ENCODE assay signal across 8 cellular contexts in genomic region chr6:158642097-158642601, GRCh38. TPM values are rescaled to one million over a fixed set of nuclear protein-coding genes. Genes with fewer than 3 reads are reported as not detected.
DNase-seq lines count a peak whose midpoint lies in the region; ATAC-seq and TF ChIP-seq lines count a peak whose summit lies in the region.

No MANE protein-coding gene starts in this region.

- peak overlapping the region; percentile 55; the same call in 1 of the 2 replicates for H3K23ac ChIP-seq in IMR-90 (ENCODE audit: low read depth, low read length)

- no peak overlapping the region for H4K5ac ChIP-seq in IMR-90 (ENCODE audit: low read depth, low read length)

- POLR2A ChIA-PET in IMR-90 (lab: Charles Lee; ENCODE audit: unreplicated experiment) = no interaction called here
- POLR2A ChIA-PET in activated naive CD8-positive, alpha-beta T cell treated with anti-CD3 and anti-CD28 coated beads, Interleukin-2, amount 10 ng/mL, durations not matched to agents 7 days and 5 days (lab: Charles Lee) = interaction anchor here (1.1 to 3.2 kb wide), 3 partner anchors 8 to 74 kb away, joined by 3 to 62 read pairs (median 3); no protein-coding TSS in a partner anchor

- H3K4me1 ChIP-seq in IMR-90 (ENCODE audit: control insufficient read depth, insufficient read depth, low read length) = peaks cover 22% of the 10 kb centered on the region
- H3K4me1 ChIP-seq in hepatocyte (ENCODE audit: insufficient read depth) = peaks cover 36% of the 10 kb centered on the region

- DNase-seq in IMR-90 (peak; percentile 96), hepatocyte (ENCODE audit: low spot score) (peak; percentile 50), stromal cell of bone marrow (ENCODE audit: low read depth) (peak; percentile 83), NCI-H1417 treated with DMSO at 0.1 percent for 48 hours (lab: John Stamatoyannopoulos, UW) (no peak)
- DNase-seq in activated naive CD8-positive, alpha-beta T cell treated with anti-CD3 and anti-CD28 coated beads, Interleukin-2, amount 10 ng/mL, durations not matched to agents 7 days and 5 days = no peak
- DNase-seq in stimulated activated CD4-positive, alpha-beta T cell treated with anti-CD3 and anti-CD28 coated beads, Interleukin-1b, Interleukin-23, amount 100 ng/mL, for 48 hours = no peak

- no peaks in the 10 kb centered on the region for H3K9me2 ChIP-seq in hepatocyte (replicated peaks; ENCODE audit: insufficient read depth)

- no peaks in the 10 kb centered on the region for H3K27me3 Mint-ChIP-seq in activated naive CD8-positive, alpha-beta T cell treated with anti-CD3 and anti-CD28 coated beads, Interleukin-2, amount 10 ng/mL, durations not matched to agents 7 days and 5 days

- ATAC-seq in IMR-90 (ENCODE audit: low read depth) (peak; percentile 31), HG02938 (IDR thresholded peaks at IDR 0.05; ENCODE audit: unreplicated experiment) (no peak), HG03457 (IDR thresholded peaks at IDR 0.05; ENCODE audit: unreplicated experiment) (no peak)
- no peak for ATAC-seq in activated naive CD8-positive, alpha-beta T cell treated with anti-CD3 and anti-CD28 coated beads, Interleukin-2, amount 10 ng/mL, durations not matched to agents 7 days and 5 days (ENCODE audit: low read depth)

- H4K20me1 ChIP-seq in IMR-90 (ENCODE audit: insufficient read depth, low read length) (peaks cover 32% of the 10 kb centered on the region), hepatocyte (ENCODE audit: insufficient read depth, poor library complexity, severe bottlenecking) (peaks cover 9% of the 10 kb centered on the region)

- H2BK5ac ChIP-seq in IMR-90 (ENCODE audit: low read depth, low read length, poor library complexity, severe bottlenecking) = peak overlapping the region; percentile 55

- H3K27me3 ChIP-seq in IMR-90 (ENCODE audit: control insufficient read depth, insufficient read depth, low read length) (no peaks in the 10 kb centered on the region), hepatocyte (no peaks in the 10 kb centered on the region)

- H2AK5ac ChIP-seq in IMR-90 (ENCODE audit: low read depth, low read length) = no peak overlapping the region

- H3K4me1 Mint-ChIP-seq in activated naive CD8-positive, alpha-beta T cell treated with anti-CD3 and anti-CD28 coated beads, Interleukin-2, amount 10 ng/mL, durations not matched to agents 7 days and 5 days = peaks cover 53% of the 10 kb centered on the region

- peak overlapping the region; percentile 68 for H3K27ac ChIP-seq in IMR-90 (ENCODE audit: insufficient read depth, low read length)
- H3K27ac ChIP-seq in hepatocyte = peak overlapping the region; percentile 98

- peak overlapping the region; percentile 99 for H3K4me3 Mint-ChIP-seq in activated naive CD8-positive, alpha-beta T cell treated with anti-CD3 and anti-CD28 coated beads, Interleukin-2, amount 10 ng/mL, durations not matched to agents 7 days and 5 days

- H3K4me2 ChIP-seq in IMR-90 (ENCODE audit: low read depth, low read length) (peak overlapping the region; percentile 76), hepatocyte (peak overlapping the region; percentile 89)

- H3K27ac Mint-ChIP-seq in activated naive CD8-positive, alpha-beta T cell treated with anti-CD3 and anti-CD28 coated beads, Interleukin-2, amount 10 ng/mL, durations not matched to agents 7 days and 5 days = peak overlapping the region; percentile 94

- TF ChIP-seq POLR2A in IMR-90 (IDR thresholded peaks at IDR 0.05; ENCODE audit: low read depth, low read length) = no peak

- no peak overlapping the region for H3K14ac ChIP-seq in IMR-90 (replicated peaks; ENCODE audit: low read depth, low read length)

- no peak overlapping the region for H2BK15ac ChIP-seq in IMR-90 (ENCODE audit: low read depth, low read length)

- intact Hi-C loops in IMR-90 (cut with micrococcal nuclease) = no loop called here

- H3K9me3 ChIP-seq in IMR-90 (ENCODE audit: control insufficient read depth, insufficient read depth, low read length) = no peaks in the 10 kb centered on the region
- H3K9me3 ChIP-seq in hepatocyte (ENCODE audit: low read depth) = no peaks in the 10 kb centered on the region

- no peak overlapping the region for H2AK9ac ChIP-seq in IMR-90 (replicated peaks; ENCODE audit: low read depth, low read length, poor library complexity)

- no peak overlapping the region for H3K9ac ChIP-seq in IMR-90 (ENCODE audit: low read depth, low read length)

- H3K36me3 ChIP-seq in IMR-90 (ENCODE audit: control insufficient read depth, insufficient read depth, low read length) = peaks cover 15% of the 10 kb centered on the region
- H3K36me3 ChIP-seq in hepatocyte (replicated peaks; ENCODE audit: insufficient read depth, low read depth) = no peaks in the 10 kb centered on the region

- CTCF ChIA-PET in IMR-90 (lab: Yijun Ruan, JAX) = no interaction called here

- H2BK20ac ChIP-seq in IMR-90 (ENCODE audit: low read depth, low read length) = no peak overlapping the region

- in situ Hi-C loops in IMR-90 (cut with MboI; ENCODE audit: low sequenced_read_pairs) = loop anchor here (25.0 kb wide), 1 partner anchor 1070 kb away; no protein-coding TSS in a partner anchor

- peak overlapping the region; percentile 25 to 76; a peak in 1 of 4 replicates for H4K8ac ChIP-seq in IMR-90 (ENCODE audit: low read depth in 2 of 2, low read length in 2 of 2)

- H2BK120ac ChIP-seq in IMR-90 (ENCODE audit: low read depth, low read length) = no peak overlapping the region

- H3K56ac ChIP-seq in IMR-90 (ENCODE audit: extremely low read depth, insufficient read depth, low read length) = peak overlapping the region; percentile 5; the same call in 1 of the 2 replicates

- H2AFZ ChIP-seq in IMR-90 (replicated peaks; ENCODE audit: low read length, poor library complexity) (no peak overlapping the region), hepatocyte (no peak overlapping the region)

- no peaks in the 10 kb centered on the region for H3K9me3 Mint-ChIP-seq in activated naive CD8-positive, alpha-beta T cell treated with anti-CD3 and anti-CD28 coated beads, Interleukin-2, amount 10 ng/mL, durations not matched to agents 7 days and 5 days

- peaks cover 22% of the 10 kb centered on the region; the same call in 1 of the 2 replicates for H3K9me1 ChIP-seq in IMR-90 (ENCODE audit: insufficient read depth, low read length)

- H3K4me3 ChIP-seq in IMR-90 (ENCODE audit: insufficient read depth, low read depth, low read length) (peak overlapping the region; percentile 15; the same call in 1 of the 2 replicates), hepatocyte (no peak overlapping the region)

- peak overlapping the region; percentile 2; the same call in 1 of the 2 replicates for H3K18ac ChIP-seq in IMR-90 (ENCODE audit: low read depth, low read length)

- H4K91ac ChIP-seq in IMR-90 (ENCODE audit: insufficient read depth, low read depth, low read length) = no peak overlapping the region; the same call in 1 of the 2 replicates

- peaks cover 55% of the 10 kb centered on the region for H3K79me2 ChIP-seq in hepatocyte

- H3K79me1 ChIP-seq in IMR-90 (ENCODE audit: low read depth in 1 of 2, low read length in 2 of 2) = peaks cover 28 to 64% of the 10 kb centered on the region in 2 experiments

- no peak for TF ChIP-seq RAD21 in IMR-90 (IDR thresholded peaks at IDR 0.05; ENCODE audit: low read length)

- TF ChIP-seq CTCF in IMR-90 (conservative IDR thresholded peaks at IDR 0.05; ENCODE audit: low read depth, low read length) (no peak), hepatocyte (IDR thresholded peaks at IDR 0.05; ENCODE audit: poor library complexity) (no peak)

- dilution Hi-C loops in IMR-90 (cut with HindIII; ENCODE audit: low sequenced_read_pairs, unreplicated experiment) = no loop called here

- H3K4ac ChIP-seq in IMR-90 (ENCODE audit: low read depth, low read length) = no peak overlapping the region

- 31% methylated on average over 5 of the region's 8 CpGs; no CpG with 5 or more reads in 1 of the 2 experiments for WGBS in IMR-90 (ENCODE audit: extremely low coverage in 2 of 2, insufficient read length in 1 of 2), 2 experiments
- WGBS in hepatocyte (ENCODE audit: low lambda C conversion rate, missing lambda C conversion rate) = 71% methylated on average over 8 of the region's 8 CpGs

- H3K36me3 Mint-ChIP-seq in activated naive CD8-positive, alpha-beta T cell treated with anti-CD3 and anti-CD28 coated beads, Interleukin-2, amount 10 ng/mL, durations not matched to agents 7 days and 5 days = peaks cover 38% of the 10 kb centered on the region

- no TSS peak for BruUV-seq in IMR-90 (replicated peaks; lab: Mats Ljungman, UMichigan)

TF ChIP-seq in IMR-90, 13 proteins besides CTCF, POLR2A, EP300 and RAD21 (continues in another document):
- TF ChIP-seq MXI1 (IDR thresholded peaks at IDR 0.05; ENCODE audit: borderline replicate concordance, low read depth, low read length) = peak; percentile 68; the same call in 1 of the 2 replicates
- peak; percentile 25; the same call in 1 of the 2 replicates for TF ChIP-seq MAFK (IDR thresholded peaks at IDR 0.05; ENCODE audit: low read depth, low read length)
- TF ChIP-seq SMC3 (IDR thresholded peaks at IDR 0.05; ENCODE audit: low read depth, low read length) = no peak
- no peak for TF ChIP-seq RCOR1 (IDR thresholded peaks at IDR 0.05; ENCODE audit: insufficient replicate concordance, low read length)
- TF ChIP-seq FOS (IDR thresholded peaks at IDR 0.05; ENCODE audit: low read depth, low read length) = peak; percentile 69

RNA-seq across cellular contexts. Expression of gene DYNLT1, which starts 2.4 kb away (rescaled TPM):
- total RNA-seq in IMR-90 (2012; rRNA removed) = 187 and 235 TPM in 2 replicates
- 338 and 349 TPM in 2 replicates for polyA plus RNA-seq in IMR-90 (2012; rRNA removed)
- 134 and 310 TPM in 2 replicates for polyA plus RNA-seq in IMR-90 (2012; cell fraction: cytosol; rRNA removed)
- 32.9 and 226 TPM in 2 replicates for polyA plus RNA-seq in IMR-90 (2012; cell fraction: nucleus; rRNA removed; ENCODE audit: low replicate concordance)
- 100 to 1,000 TPM in 1 of 2 experiments, 10 to 100 TPM in 1; 99.9 to 102 TPM for total RNA-seq in activated naive CD8-positive, alpha-beta T cell treated with anti-CD3 and anti-CD28 coated beads, Interleukin-2, amount 10 ng/mL, durations not matched to agents 7 days and 5 days
- 81.4 and 82.6 TPM in 2 replicates for total RNA-seq in hepatocyte
- 180 and 219 TPM in 2 replicates for polyA plus RNA-seq in hepatocyte

RNA-seq across cellular contexts. Expression of gene SYTL3, which starts 7.7 kb away (rescaled TPM):
- total RNA-seq in IMR-90 (2012; rRNA removed) (3.6 and 4.3 TPM in 2 replicates), hepatocyte (1.4 and 1.7 TPM in 2 replicates)
- polyA plus RNA-seq in IMR-90 (2012; rRNA removed) (2.8 and 2.9 TPM in 2 replicates), hepatocyte (1.5 and 3.1 TPM in 2 replicates)
- 1.6 and 2.4 TPM in 2 replicates for polyA plus RNA-seq in IMR-90 (2012; cell fraction: cytosol; rRNA removed)
- polyA plus RNA-seq in IMR-90 (2012; cell fraction: nucleus; rRNA removed; ENCODE audit: low replicate concordance) = 3.8 and 6.6 TPM in 2 replicates
- 10 to 100 TPM; 65.3 to 71.7 TPM for total RNA-seq in activated naive CD8-positive, alpha-beta T cell treated with anti-CD3 and anti-CD28 coated beads, Interleukin-2, amount 10 ng/mL, durations not matched to agents 7 days and 5 days

Comparison
In these comparisons a context has a peak if more than half of its experiments do, and no peak if none do; other contexts are left out.
1. DNase-seq: peak in IMR-90 (single experiment), hepatocyte (single experiment) and stromal cell of bone marrow (single experiment); none in activated naive CD8-positive, alpha-beta T cell treated with anti-CD3 and anti-CD28 coated beads, Interleukin-2, amount 10 ng/mL, durations not matched to agents 7 days and 5 days (single experiment), NCI-H1417 treated with DMSO at 0.1 percent for 48 hours (single experiment) and stimulated activated CD4-positive, alpha-beta T cell treated with anti-CD3 and anti-CD28 coated beads, Interleukin-1b, Interleukin-23, amount 100 ng/mL, for 48 hours (single experiment).
2. RNA of gene SYTL3, which starts 7.7 kb away (total RNA-seq): 65.3 to 71.7 TPM in activated naive CD8-positive, alpha-beta T cell treated with anti-CD3 and anti-CD28 coated beads, Interleukin-2, amount 10 ng/mL, durations not matched to agents 7 days and 5 days; 3.6 to 4.3 TPM in IMR-90 and 1.4 to 1.7 TPM in hepatocyte; every median in the first group is over 10 times any median in the second.